Comparison of ENCODE assay signal across 1 cellular context in the genomic region with DNA sequence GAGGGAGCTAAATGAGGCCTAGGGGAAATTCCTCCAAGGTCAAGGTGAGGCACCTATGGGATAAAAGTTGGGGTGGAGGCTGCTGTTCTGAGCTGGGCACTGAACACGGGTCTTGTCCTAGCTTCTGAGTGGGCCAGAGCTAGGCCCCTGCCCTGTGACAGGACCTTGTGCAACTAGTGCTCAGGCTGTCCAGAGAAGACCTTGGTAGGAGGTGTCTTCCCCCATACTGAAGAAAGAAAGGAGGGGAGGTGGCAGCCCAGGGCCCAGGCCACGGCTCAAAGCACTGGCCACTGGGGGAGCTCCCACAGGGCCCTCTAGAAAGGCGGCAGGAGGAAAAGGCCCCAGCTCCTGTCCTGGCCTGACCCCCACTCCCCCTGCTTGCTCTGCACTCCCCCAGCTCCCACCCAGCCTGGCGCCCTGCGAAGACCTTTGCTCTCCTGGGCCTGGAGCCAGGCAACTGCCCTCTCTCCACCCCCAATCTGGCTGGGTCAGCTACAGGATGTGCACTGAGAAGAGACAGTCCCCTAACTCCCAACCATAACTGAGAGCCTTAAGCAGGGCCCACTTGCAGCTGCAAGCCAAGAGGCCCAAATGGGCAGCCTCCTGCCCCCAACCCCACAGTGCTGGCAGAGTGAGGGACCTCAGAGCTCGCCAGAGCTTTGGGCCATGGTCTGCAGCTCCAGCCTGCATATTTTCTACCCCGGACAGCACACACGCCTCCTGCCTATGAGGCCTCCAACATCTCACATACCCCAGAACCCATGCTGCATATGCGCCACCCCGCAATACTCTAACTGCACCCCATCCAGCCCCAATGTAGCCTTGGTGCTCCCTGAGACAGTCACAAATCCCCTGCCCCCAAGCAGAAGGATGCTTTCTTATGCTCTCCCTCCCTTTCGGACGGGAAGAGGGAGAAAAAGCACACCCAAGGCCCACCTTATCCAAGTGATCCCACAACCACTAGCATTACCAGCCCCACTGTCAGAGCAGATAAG.
TF ChIP-seq lines count a peak whose summit lies in the region.

No MANE protein-coding gene starts in this region.

TF ChIP-seq in K562, 482 proteins besides CTCF, POLR2A, EP300 and RAD21:
- TF ChIP-seq POLR3G (IDR thresholded peaks at IDR 0.05; ENCODE audit: extremely low read depth, insufficient read length, insufficient replicate concordance), result no peak
- TF ChIP-seq, protein P1, sequence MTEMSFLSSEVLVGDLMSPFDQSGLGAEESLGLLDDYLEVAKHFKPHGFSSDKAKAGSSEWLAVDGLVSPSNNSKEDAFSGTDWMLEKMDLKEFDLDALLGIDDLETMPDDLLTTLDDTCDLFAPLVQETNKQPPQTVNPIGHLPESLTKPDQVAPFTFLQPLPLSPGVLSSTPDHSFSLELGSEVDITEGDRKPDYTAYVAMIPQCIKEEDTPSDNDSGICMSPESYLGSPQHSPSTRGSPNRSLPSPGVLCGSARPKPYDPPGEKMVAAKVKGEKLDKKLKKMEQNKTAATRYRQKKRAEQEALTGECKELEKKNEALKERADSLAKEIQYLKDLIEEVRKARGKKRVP (CRISPR knock-in tag; IDR thresholded peaks at IDR 0.05), result no peak
- no peak for TF ChIP-seq NCOA6 (IDR thresholded peaks at IDR 0.05)
- no peak for TF ChIP-seq PHB (CRISPR knock-in tag; IDR thresholded peaks at IDR 0.05)
TF ChIP-seq in K562: peak in this region for 0.
